Comparison of ENCODE assay signal across 1 cellular context in genomic region chr6:34552620-34553019, GRCh38.
TF ChIP-seq lines count a peak whose summit lies in the region.

No MANE protein-coding gene starts in this region.

TF ChIP-seq in GM23338, 12 proteins besides CTCF, POLR2A, EP300 and RAD21 (continued from another document):
- TF ChIP-seq, protein P1, sequence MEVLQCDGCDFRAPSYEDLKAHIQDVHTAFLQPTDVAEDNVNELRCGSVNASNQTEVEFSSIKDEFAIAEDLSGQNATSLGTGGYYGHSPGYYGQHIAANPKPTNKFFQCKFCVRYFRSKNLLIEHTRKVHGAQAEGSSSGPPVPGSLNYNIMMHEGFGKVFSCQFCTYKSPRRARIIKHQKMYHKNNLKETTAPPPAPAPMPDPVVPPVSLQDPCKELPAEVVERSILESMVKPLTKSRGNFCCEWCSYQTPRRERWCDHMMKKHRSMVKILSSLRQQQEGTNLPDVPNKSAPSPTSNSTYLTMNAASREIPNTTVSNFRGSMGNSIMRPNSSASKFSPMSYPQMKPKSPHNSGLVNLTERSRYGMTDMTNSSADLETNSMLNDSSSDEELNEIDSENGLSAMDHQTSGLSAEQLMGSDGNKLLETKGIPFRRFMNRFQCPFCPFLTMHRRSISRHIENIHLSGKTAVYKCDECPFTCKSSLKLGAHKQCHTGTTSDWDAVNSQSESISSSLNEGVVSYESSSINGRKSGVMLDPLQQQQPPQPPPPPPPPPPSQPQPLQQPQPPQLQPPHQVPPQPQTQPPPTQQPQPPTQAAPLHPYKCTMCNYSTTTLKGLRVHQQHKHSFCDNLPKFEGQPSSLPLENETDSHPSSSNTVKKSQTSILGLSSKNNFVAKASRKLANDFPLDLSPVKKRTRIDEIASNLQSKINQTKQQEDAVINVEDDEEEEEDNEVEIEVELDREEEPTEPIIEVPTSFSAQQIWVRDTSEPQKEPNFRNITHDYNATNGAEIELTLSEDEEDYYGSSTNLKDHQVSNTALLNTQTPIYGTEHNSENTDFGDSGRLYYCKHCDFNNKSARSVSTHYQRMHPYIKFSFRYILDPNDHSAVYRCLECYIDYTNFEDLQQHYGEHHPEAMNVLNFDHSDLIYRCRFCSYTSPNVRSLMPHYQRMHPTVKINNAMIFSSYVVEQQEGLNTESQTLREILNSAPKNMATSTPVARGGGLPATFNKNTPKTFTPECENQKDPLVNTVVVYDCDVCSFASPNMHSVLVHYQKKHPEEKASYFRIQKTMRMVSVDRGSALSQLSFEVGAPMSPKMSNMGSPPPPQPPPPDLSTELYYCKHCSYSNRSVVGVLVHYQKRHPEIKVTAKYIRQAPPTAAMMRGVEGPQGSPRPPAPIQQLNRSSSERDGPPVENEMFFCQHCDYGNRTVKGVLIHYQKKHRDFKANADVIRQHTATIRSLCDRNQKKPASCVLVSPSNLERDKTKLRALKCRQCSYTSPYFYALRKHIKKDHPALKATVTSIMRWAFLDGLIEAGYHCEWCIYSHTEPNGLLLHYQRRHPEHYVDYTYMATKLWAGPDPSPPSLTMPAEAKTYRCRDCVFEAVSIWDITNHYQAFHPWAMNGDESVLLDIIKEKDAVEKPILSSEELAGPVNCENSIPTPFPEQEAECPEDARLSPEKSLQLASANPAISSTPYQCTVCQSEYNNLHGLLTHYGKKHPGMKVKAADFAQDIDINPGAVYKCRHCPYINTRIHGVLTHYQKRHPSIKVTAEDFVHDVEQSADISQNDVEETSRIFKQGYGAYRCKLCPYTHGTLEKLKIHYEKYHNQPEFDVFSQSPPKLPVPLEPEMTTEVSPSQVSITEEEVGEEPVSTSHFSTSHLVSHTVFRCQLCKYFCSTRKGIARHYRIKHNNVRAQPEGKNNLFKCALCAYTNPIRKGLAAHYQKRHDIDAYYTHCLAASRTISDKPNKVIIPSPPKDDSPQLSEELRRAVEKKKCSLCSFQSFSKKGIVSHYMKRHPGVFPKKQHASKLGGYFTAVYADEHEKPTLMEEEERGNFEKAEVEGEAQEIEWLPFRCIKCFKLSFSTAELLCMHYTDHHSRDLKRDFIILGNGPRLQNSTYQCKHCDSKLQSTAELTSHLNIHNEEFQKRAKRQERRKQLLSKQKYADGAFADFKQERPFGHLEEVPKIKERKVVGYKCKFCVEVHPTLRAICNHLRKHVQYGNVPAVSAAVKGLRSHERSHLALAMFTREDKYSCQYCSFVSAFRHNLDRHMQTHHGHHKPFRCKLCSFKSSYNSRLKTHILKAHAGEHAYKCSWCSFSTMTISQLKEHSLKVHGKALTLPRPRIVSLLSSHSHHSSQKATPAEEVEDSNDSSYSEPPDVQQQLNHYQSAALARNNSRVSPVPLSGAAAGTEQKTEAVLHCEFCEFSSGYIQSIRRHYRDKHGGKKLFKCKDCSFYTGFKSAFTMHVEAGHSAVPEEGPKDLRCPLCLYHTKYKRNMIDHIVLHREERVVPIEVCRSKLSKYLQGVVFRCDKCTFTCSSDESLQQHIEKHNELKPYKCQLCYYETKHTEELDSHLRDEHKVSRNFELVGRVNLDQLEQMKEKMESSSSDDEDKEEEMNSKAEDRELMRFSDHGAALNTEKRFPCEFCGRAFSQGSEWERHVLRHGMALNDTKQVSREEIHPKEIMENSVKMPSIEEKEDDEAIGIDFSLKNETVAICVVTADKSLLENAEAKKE (CRISPR knock-in tag; IDR thresholded peaks at IDR 0.05), result no peak
- TF ChIP-seq POLR2AphosphoS5 (IDR thresholded peaks at IDR 0.05; ENCODE audit: low read depth) (no peak), EZH2phosphoT487 (IDR thresholded peaks at IDR 0.05; ENCODE audit: unreplicated experiment) (no peak), JUNB (IDR thresholded peaks at IDR 0.05; ENCODE audit: unreplicated experiment) (no peak), ZNF114 (CRISPR knock-in tag; IDR thresholded peaks at IDR 0.05) (no peak), REST (IDR thresholded peaks at IDR 0.05; ENCODE audit: unreplicated experiment) (no peak)
